In the genomic region with DNA sequence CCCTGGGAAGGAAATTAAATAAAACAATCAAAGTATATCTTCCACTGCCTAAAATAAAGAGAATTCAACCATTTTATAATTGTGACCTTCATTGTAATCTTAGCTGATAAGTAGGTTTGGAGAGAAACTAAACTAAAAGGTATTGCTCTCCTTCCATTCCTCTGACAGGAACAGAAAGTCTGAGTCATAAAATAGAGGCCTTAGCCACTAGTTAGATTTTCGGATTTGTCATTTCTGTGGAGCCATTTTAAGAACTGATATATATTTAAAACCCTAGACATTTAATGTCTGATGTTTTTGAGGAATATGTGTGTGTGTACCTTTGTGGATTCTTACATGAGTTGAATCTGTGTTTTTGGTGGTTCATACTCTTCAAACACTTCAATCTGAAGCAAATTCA, we compare ENCODE assay signal across 8 cellular contexts. TPM values are rescaled to one million over a fixed set of nuclear protein-coding genes. Genes with fewer than 3 reads are reported as not detected.
DNase-seq lines count a peak whose midpoint lies in the region; FAIRE-seq and TF ChIP-seq lines count a peak whose summit lies in the region.

No MANE protein-coding gene starts in this region.

- peak overlapping the region; percentile 84 for H3K27ac ChIP-seq in GM23248
- H3K27ac ChIP-seq in SJCRH30: no peak overlapping the region

- H3K4me3 ChIP-seq in GM23248 (peak overlapping the region; percentile 26; the same call in 1 of the 2 replicates), SJCRH30 (no peak overlapping the region)

- no peaks in the 10 kb centered on the region for H3K9me2 ChIP-seq in GM23248 (ENCODE audit: insufficient read depth)

- peaks cover 19% of the 10 kb centered on the region for H3K4me1 ChIP-seq in GM23248 (ENCODE audit: insufficient read depth)
- no peaks in the 10 kb centered on the region for H3K4me1 ChIP-seq in SJCRH30

- in situ Hi-C loops in GM23248 (cut with MboI): no loop called here

- H3K9ac ChIP-seq in GM23248: peak overlapping the region; percentile 56

- FAIRE-seq in GM18507 (lab: Jason Lieb, UNC) (peak; percentile 76), islet of Langerhans (lab: Jason Lieb, UNC) (peak; percentile 97)

- H3F3A ChIP-seq in GM23248 (ENCODE audit: insufficient read depth): peaks cover 18% of the 10 kb centered on the region

- H4K20me1 ChIP-seq in GM23248 (ENCODE audit: insufficient read depth): no peaks in the 10 kb centered on the region

- DNase-seq in GM18507 (ENCODE audit: extremely low spot score, insufficient read length, low read depth) (peak; percentile 25), GM23248 (peak; percentile 74), MV-4-11 (lab: John Stamatoyannopoulos, UW) (peak; percentile 57), iPS-NIHi7 (ENCODE audit: extremely low spot score) (no peak), SJCRH30 (no peak), erythroblast (lab: John Stamatoyannopoulos, UW) (no peak), LoVo (ENCODE audit: low spot score) (no peak)

- no peak for TF ChIP-seq POLR2A in erythroblast (IDR thresholded peaks at IDR 0.05; ENCODE audit: low read length)

- H3K27me3 ChIP-seq in GM23248 (replicated peaks; ENCODE audit: insufficient read depth) (no peaks in the 10 kb centered on the region), SJCRH30 (no peaks in the 10 kb centered on the region)

- no peaks in the 10 kb centered on the region for H3K36me3 ChIP-seq in GM23248 (ENCODE audit: low read depth)
- H3K36me3 ChIP-seq in SJCRH30: no peaks in the 10 kb centered on the region

- H3K9me3 ChIP-seq in GM23248 (ENCODE audit: low read depth) (no peaks in the 10 kb centered on the region), SJCRH30 (replicated peaks) (0 out of 2 replicates have a peak, but pooled peaks cover 2% of the 10 kb centered on the region)

- H2AFZ ChIP-seq in GM23248: peak overlapping the region; percentile 76

- no peaks in the 10 kb centered on the region for H3K79me2 ChIP-seq in GM23248 (ENCODE audit: insufficient read depth)

- peak overlapping the region; percentile 52 for H3K4me2 ChIP-seq in GM23248 (ENCODE audit: unreplicated experiment)

- WGBS in GM23248 (ENCODE audit: low coverage in 1 of 2, low lambda C conversion rate in 2 of 2, missing lambda C conversion rate in 2 of 2), 2 experiments: 21 to 27% methylated on average over 1 of the region's 1 CpG

RNA-seq across cellular contexts. Expression of gene TMC1, which starts 11.8 kb away (rescaled TPM):
- 2.4 TPM in 1 of 2 replicates, not detected in the other for total RNA-seq in GM23248 (2014; rRNA removed; shearing (Covaris generic))
- 0.32 and 0.45 TPM in 2 replicates for polyA plus RNA-seq in GM23248 (2016; fragmentation: Nextera tagmentation; extraction: Ambion mirVana)
- not detected in 2 replicates for total RNA-seq in SJCRH30 (2014; rRNA removed; shearing (Covaris generic))

Comparison
In these comparisons a context has a peak if more than half of its experiments do, and no peak if none do; other contexts are left out.
1. DNase-seq: peak in GM18507 (single experiment), GM23248 (single experiment) and MV-4-11 (single experiment); none in iPS-NIHi7 (single experiment), SJCRH30 (0 of 2), erythroblast (0 of 2) and LoVo (single experiment).